In genomic region chr12:120236124-120236398, GRCh38 we compare ENCODE assay signal across 11 cellular contexts. TPM values are rescaled to one million over a fixed set of nuclear protein-coding genes. Genes with fewer than 3 reads are reported as not detected.
DNase-seq lines count a peak whose midpoint lies in the region; ATAC-seq, FAIRE-seq and TF ChIP-seq lines count a peak whose summit lies in the region.
"Had no signal": no experiment of that assay in that cellular context is flagged by ENCODE, and none has a peak within 500 bp of the region (broad histone marks: within the 10 kb centered on the region; RNA-seq: fewer than 3 reads in every experiment).

No MANE protein-coding gene starts in this region.

- no peaks in the 10 kb centered on the region for H3K36me3 ChIP-seq in H1 (ENCODE audit: control insufficient read depth in 2 of 4, insufficient read depth in 4 of 4, low read length in 3 of 4)
- peaks cover 8% of the 10 kb centered on the region for H3K36me3 ChIP-seq in neutrophil
- H3K36me3 ChIP-seq: WERI-Rb-1 had no signal

- H3K27ac ChIP-seq in H1 (ENCODE audit: low read depth, low read length) = no peak overlapping the region
- H3K27ac ChIP-seq in neutrophil = peak overlapping the region; percentile 98
- H3K27ac ChIP-seq: WERI-Rb-1 had no signal

- no peak overlapping the region for H3K56ac ChIP-seq in H1 (replicated peaks; ENCODE audit: insufficient read length, low read depth, low read length)

- H3K27me3 Mint-ChIP-seq in stimulated activated naive CD8-positive, alpha-beta T cell treated with anti-CD3 and anti-CD28 coated beads, Interleukin-15, amount 100 ng/mL, for 72 hours = no peaks in the 10 kb centered on the region

- no peak overlapping the region for H2BK120ac ChIP-seq in H1 (replicated peaks; ENCODE audit: low read depth, low read length)

- no peak overlapping the region for H3K4me3 Mint-ChIP-seq in stimulated activated naive CD8-positive, alpha-beta T cell treated with anti-CD3 and anti-CD28 coated beads, Interleukin-15, amount 100 ng/mL, for 72 hours

- H2BK20ac ChIP-seq in H1 (ENCODE audit: low read length) = no peak overlapping the region; the same call in 1 of the 2 replicates

- peak; percentile 2 for ATAC-seq in stimulated activated naive CD8-positive, alpha-beta T cell treated with anti-CD3 and anti-CD28 coated beads, Interleukin-15, Interleukin-2, amounts not matched to agents 100 U/mL and 50 U/mL, for 24 hours
- ATAC-seq in stimulated activated naive CD8-positive, alpha-beta T cell treated with anti-CD3 and anti-CD28 coated beads, Interleukin-15, amount 100 ng/mL, for 72 hours = no peak
- ATAC-seq in GM18868 (IDR thresholded peaks at IDR 0.05; ENCODE audit: unreplicated experiment) = no peak

- H3K4me1 ChIP-seq in H1 (replicated peaks in 1 of 4; ENCODE audit: control insufficient read depth in 3 of 4, insufficient read depth in 4 of 4, low read length in 3 of 4) = peaks cover 28 to 47% (median 30%) of the 10 kb centered on the region in 4 experiments
- H3K4me1 ChIP-seq in neutrophil (ENCODE audit: control insufficient read depth in 1 of 2, insufficient read depth in 1 of 2, low read depth in 1 of 2, low read length in 1 of 2) = peaks cover 99 to 100% of the 10 kb centered on the region in 2 experiments

- no peak for DNase-seq in stimulated activated naive CD8-positive, alpha-beta T cell treated with anti-CD3 and anti-CD28 coated beads, Interleukin-15, Interleukin-2, amounts not matched to agents 100 U/mL and 50 U/mL, for 24 hours
- no peak for DNase-seq in stimulated activated naive CD8-positive, alpha-beta T cell treated with anti-CD3 and anti-CD28 coated beads, Interleukin-15, amount 100 ng/mL, for 72 hours
- DNase-seq in H1 (ENCODE audit: low read depth in 1 of 2, low spot score in 2 of 2) (no peak), T1000 (lab: John Stamatoyannopoulos, UW) (no peak), superior temporal gyrus (ENCODE audit: extremely low spot score) (no peak), NCI-H1417 (lab: John Stamatoyannopoulos, UW) (no peak)
- DNase-seq: amniotic stem cell, WERI-Rb-1 had no signal

- TF ChIP-seq CTCF in H1 (IDR thresholded peaks at IDR 0.05; ENCODE audit: control extremely low read depth in 1 of 3, insufficient read depth in 1 of 3, low read depth in 1 of 3, low read length in 3 of 3) = no peak
- no peak for TF ChIP-seq CTCF in neutrophil (IDR thresholded peaks at IDR 0.05)

- POLR2A ChIA-PET in H1 (lab: Charles Lee; ENCODE audit: partially characterized antibody) = interaction anchor here (67.0 to 88.3 kb wide), 2 partner anchors 7 to 31 kb away, joined by 4270 read pairs; partner anchors contain the start of genes GCN1, PXN, RNU4-1 and RNU4-2

- CTCF ChIA-PET in H1 (lab: Charles Lee; ENCODE audit: partially characterized antibody) = interaction anchor here (0.7 to 34.8 kb wide), 12 partner anchors 11 to 356 kb away, joined by 3 to 930 read pairs (median 4); partner anchors contain the start of genes PXN, RPLP0 and SIRT4

- H3K9ac ChIP-seq in H1 (replicated peaks in 1 of 4; ENCODE audit: extremely low read depth in 1 of 4, low read depth in 3 of 4, low read length in 3 of 4) = no peak overlapping the region; a peak in 1 of 7 replicates

- H3K4me2 ChIP-seq in H1 (ENCODE audit: insufficient read depth in 1 of 2, low read depth in 2 of 2, low read length in 2 of 2) = no peak overlapping the region

- peak overlapping the region; percentile 73 for H2BK15ac ChIP-seq in H1 (ENCODE audit: low read length)

- peak overlapping the region; percentile 75; the same call in 1 of the 2 replicates for H3K18ac ChIP-seq in H1 (ENCODE audit: extremely low read depth, low read length)

- H3K23ac ChIP-seq in H1 (ENCODE audit: insufficient read length) = no peak overlapping the region

- H3K27me3 ChIP-seq in H1 (replicated peaks in 1 of 4; ENCODE audit: control insufficient read depth in 3 of 4, extremely low read depth in 1 of 4, insufficient read depth in 3 of 4, low read length in 3 of 4) (no peaks in the 10 kb centered on the region), neutrophil (no peaks in the 10 kb centered on the region)

- H3K4me3 ChIP-seq in H1 (ENCODE audit: extremely low read depth in 1 of 4, insufficient read depth in 2 of 4, low read depth in 3 of 4, low read length in 4 of 4) (no peak overlapping the region), neutrophil (ENCODE audit: low read depth in 1 of 2, low read length in 1 of 2) (peak overlapping the region; percentile 65 to 68)
- H3K4me3 ChIP-seq: GM12878 had no signal

- H3K9me3 Mint-ChIP-seq in stimulated activated naive CD8-positive, alpha-beta T cell treated with anti-CD3 and anti-CD28 coated beads, Interleukin-15, amount 100 ng/mL, for 72 hours = no peaks in the 10 kb centered on the region

- no peak overlapping the region for H2AFZ ChIP-seq in H1 (ENCODE audit: low read length)

- no peak for TF ChIP-seq EP300 in H1 (IDR thresholded peaks at IDR 0.05; ENCODE audit: borderline replicate concordance in 1 of 2, low read depth in 2 of 2, low read length in 2 of 2)

- H2BK5ac ChIP-seq in H1 (ENCODE audit: low read depth, low read length) = 0 out of 2 replicates have a peak overlapping the region, but pooled peaks have one; percentile 18

- no peak overlapping the region for H4K91ac ChIP-seq in H1 (replicated peaks; ENCODE audit: insufficient read length, low read length)

- 96% methylated on average over 3 of the region's 3 CpGs; no CpG with 5 or more reads in 1 of the 2 experiments for WGBS in H1 (ENCODE audit: extremely low coverage in 1 of 2, insufficient coverage in 1 of 2, insufficient read length in 1 of 2, insufficient replicate concordance in 2 of 2, low coverage in 1 of 2, low lambda C conversion rate in 2 of 2, missing lambda C conversion rate in 1 of 2), 2 experiments

- H4K5ac ChIP-seq in H1 (ENCODE audit: insufficient read length, low read depth, low read length) = no peak overlapping the region

- FAIRE-seq in H1 (lab: Jason Lieb, UNC) = no peak
- FAIRE-seq: GM12878 had no signal

- H3K27ac Mint-ChIP-seq in stimulated activated naive CD8-positive, alpha-beta T cell treated with anti-CD3 and anti-CD28 coated beads, Interleukin-15, amount 100 ng/mL, for 72 hours = peak overlapping the region in 1 of 2 donors; percentile 43

- H3K23me2 ChIP-seq in H1 (ENCODE audit: low read depth, low read length) = no peaks in the 10 kb centered on the region

- peaks cover 6 to 78% of the 10 kb centered on the region in 2 experiments; a peak in 3 of 4 replicates for H3K79me2 ChIP-seq in H1 (ENCODE audit: control insufficient read depth in 1 of 2, insufficient read depth in 2 of 2, low read length in 2 of 2)

- H3K4ac ChIP-seq in H1 (replicated peaks; ENCODE audit: insufficient read length, low read depth, low read length) = no peak overlapping the region

- peaks cover 76% of the 10 kb centered on the region for H3K4me1 Mint-ChIP-seq in stimulated activated naive CD8-positive, alpha-beta T cell treated with anti-CD3 and anti-CD28 coated beads, Interleukin-15, amount 100 ng/mL, for 72 hours

- no peak overlapping the region for H2AK5ac ChIP-seq in H1 (ENCODE audit: low read depth, low read length)

- TF ChIP-seq POLR2A in H1 (IDR thresholded peaks at IDR 0.05; ENCODE audit: control extremely low read depth in 1 of 2, low read depth in 2 of 2, low read length in 2 of 2) = no peak

- peak overlapping the region; percentile 75; the same call in 1 of the 2 replicates for H2BK12ac ChIP-seq in H1 (ENCODE audit: low read depth, low read length)

- H3K9me3 ChIP-seq in H1 (ENCODE audit: insufficient read depth in 2 of 2, low read depth in 1 of 2, low read length in 1 of 2) (no peaks in the 10 kb centered on the region), neutrophil (no peaks in the 10 kb centered on the region)

- H3K14ac ChIP-seq in H1 (ENCODE audit: insufficient read length) = no peak overlapping the region

- no peak overlapping the region for H4K8ac ChIP-seq in H1 (ENCODE audit: extremely low read depth, insufficient read depth, low read length)

- peaks cover 17% of the 10 kb centered on the region for H3K79me1 ChIP-seq in H1 (ENCODE audit: low read depth, low read length)

- TF ChIP-seq RAD21 in H1 (IDR thresholded peaks at IDR 0.05 in 1 of 2, conservative IDR thresholded peaks at IDR 0.05 in 1 of 2; ENCODE audit: low read depth in 2 of 2, low read length in 2 of 2) = no peak

- peaks cover 2 to 19% of the 10 kb centered on the region in 2 experiments for H4K20me1 ChIP-seq in H1 (replicated peaks in 1 of 2; ENCODE audit: control insufficient read depth in 1 of 2, insufficient read depth in 2 of 2, low read length in 2 of 2)

RNA-seq across cellular contexts. Expression of gene PXN, which starts 29.5 kb away (rescaled TPM):
- 105 and 109 TPM in 2 replicates for total RNA-seq in H1 (2021; fragmentation: NEBNext Ultra II Directional; extraction: Animal tissue kit (Norgen Biotek cat#: 25700))
- polyA plus RNA-seq in H1 (2011; rRNA removed) = 51.0 and 89.2 TPM in 2 replicates
- polyA plus RNA-seq in H1 (2011; cell fraction: cytosol; rRNA removed) = 29.0 TPM
- 80.4 TPM for polyA plus RNA-seq in H1 (2011; cell fraction: nucleus; rRNA removed)
- 58.2 to 73.1 TPM (median 70.3 TPM) in 4 replicates for polyA plus RNA-seq in H1 (2012, experiment 1 of 2)
- 83.1 TPM for polyA plus RNA-seq in H1 (2012, experiment 2 of 2)
- 88.7 TPM for polyA plus RNA-seq in H1 (2013, experiment 1 of 2)
- 91.0 TPM for polyA plus RNA-seq in H1 (2013, experiment 2 of 2)
- 45.0 and 62.0 TPM in 2 replicates for polyA minus RNA-seq in H1 (2011; rRNA and poly(A)+ RNA removed)
- polyA minus RNA-seq in H1 (2011; cell fraction: cytosol; rRNA and poly(A)+ RNA removed) = 30.5 TPM
- polyA minus RNA-seq in H1 (2011; cell fraction: nucleus; rRNA and poly(A)+ RNA removed) = 33.2 TPM

RNA-seq across cellular contexts. Expression of gene RPLP0, which starts 35.1 kb away (rescaled TPM):
- total RNA-seq in H1 (2021; fragmentation: NEBNext Ultra II Directional; extraction: Animal tissue kit (Norgen Biotek cat#: 25700)) = 2,987 and 3,029 TPM in 2 replicates
- polyA plus RNA-seq in H1 (2011; rRNA removed) = 8,838 and 10,765 TPM in 2 replicates
- polyA plus RNA-seq in H1 (2011; cell fraction: cytosol; rRNA removed) = 10,357 TPM
- polyA plus RNA-seq in H1 (2011; cell fraction: nucleus; rRNA removed) = 6,829 TPM
- polyA plus RNA-seq in H1 (2012, experiment 1 of 2) = 4,444 to 5,241 TPM (median 4,665 TPM) in 4 replicates
- 7,158 TPM for polyA plus RNA-seq in H1 (2012, experiment 2 of 2)
- polyA plus RNA-seq in H1 (2013, experiment 1 of 2) = 4,021 TPM
- polyA plus RNA-seq in H1 (2013, experiment 2 of 2) = 3,982 TPM
- 5,851 and 5,958 TPM in 2 replicates for polyA minus RNA-seq in H1 (2011; rRNA and poly(A)+ RNA removed)
- 2,113 TPM for polyA minus RNA-seq in H1 (2011; cell fraction: cytosol; rRNA and poly(A)+ RNA removed)
- polyA minus RNA-seq in H1 (2011; cell fraction: nucleus; rRNA and poly(A)+ RNA removed) = 1,976 TPM

RNA-seq across cellular contexts. Expression of gene GCN1, which starts 41.5 kb away (rescaled TPM):
- total RNA-seq in H1 (2021; fragmentation: NEBNext Ultra II Directional; extraction: Animal tissue kit (Norgen Biotek cat#: 25700)) = 133 and 137 TPM in 2 replicates
- polyA plus RNA-seq in H1 (2011; rRNA removed) = 61.4 and 73.1 TPM in 2 replicates
- 61.1 TPM for polyA plus RNA-seq in H1 (2011; cell fraction: cytosol; rRNA removed)
- polyA plus RNA-seq in H1 (2011; cell fraction: nucleus; rRNA removed) = 294 TPM
- polyA plus RNA-seq in H1 (2012, experiment 1 of 2) = 92.9 to 139 TPM (median 109 TPM) in 4 replicates
- 58.3 TPM for polyA plus RNA-seq in H1 (2012, experiment 2 of 2)
- polyA plus RNA-seq in H1 (2013, experiment 1 of 2) = 57.1 TPM
- 47.1 TPM for polyA plus RNA-seq in H1 (2013, experiment 2 of 2)
- polyA minus RNA-seq in H1 (2011; rRNA and poly(A)+ RNA removed) = 266 and 267 TPM in 2 replicates
- 106 TPM for polyA minus RNA-seq in H1 (2011; cell fraction: cytosol; rRNA and poly(A)+ RNA removed)
- polyA minus RNA-seq in H1 (2011; cell fraction: nucleus; rRNA and poly(A)+ RNA removed) = 194 TPM

RNA-seq across cellular contexts. Expression of gene RNU4-2, which starts 55.6 kb away (rescaled TPM):
- 1,112 and 1,388 TPM in 2 replicates for total RNA-seq in H1 (2021; fragmentation: NEBNext Ultra II Directional; extraction: Animal tissue kit (Norgen Biotek cat#: 25700))
- polyA plus RNA-seq in H1 (2011; rRNA removed) = under 0.01 TPM in 2 replicates
- under 0.01 TPM for polyA plus RNA-seq in H1 (2011; cell fraction: cytosol; rRNA removed)
- under 0.01 TPM for polyA plus RNA-seq in H1 (2011; cell fraction: nucleus; rRNA removed)
- polyA plus RNA-seq in H1 (2012, experiment 1 of 2) = 129 to 168 TPM in 2 of 4 replicates, not detected in the others
- polyA plus RNA-seq in H1 (2012, experiment 2 of 2) = not detected
- not detected for polyA plus RNA-seq in H1 (2013, experiment 1 of 2)
- not detected for polyA plus RNA-seq in H1 (2013, experiment 2 of 2)
- polyA minus RNA-seq in H1 (2011; rRNA and poly(A)+ RNA removed) = 15,221 and 27,096 TPM in 2 replicates
- 41,377 TPM for polyA minus RNA-seq in H1 (2011; cell fraction: cytosol; rRNA and poly(A)+ RNA removed)
- under 0.01 TPM for polyA minus RNA-seq in H1 (2011; cell fraction: nucleus; rRNA and poly(A)+ RNA removed)

RNA-seq across cellular contexts. Expression of gene RNU4-1, which starts 57.0 kb away (rescaled TPM):
- total RNA-seq in H1 (2021; fragmentation: NEBNext Ultra II Directional; extraction: Animal tissue kit (Norgen Biotek cat#: 25700)) = 1,424 and 1,786 TPM in 2 replicates
- under 0.01 TPM in 2 replicates for polyA plus RNA-seq in H1 (2011; rRNA removed)
- polyA plus RNA-seq in H1 (2011; cell fraction: cytosol; rRNA removed) = under 0.01 TPM
- polyA plus RNA-seq in H1 (2011; cell fraction: nucleus; rRNA removed) = under 0.01 TPM
- 269 to 479 TPM in 2 of 4 replicates, not detected in the others for polyA plus RNA-seq in H1 (2012, experiment 1 of 2)
- polyA plus RNA-seq in H1 (2012, experiment 2 of 2) = not detected
- not detected for polyA plus RNA-seq in H1 (2013, experiment 1 of 2)
- not detected for polyA plus RNA-seq in H1 (2013, experiment 2 of 2)
- 17,972 and 34,273 TPM in 2 replicates for polyA minus RNA-seq in H1 (2011; rRNA and poly(A)+ RNA removed)
- 67,273 TPM for polyA minus RNA-seq in H1 (2011; cell fraction: cytosol; rRNA and poly(A)+ RNA removed)
- polyA minus RNA-seq in H1 (2011; cell fraction: nucleus; rRNA and poly(A)+ RNA removed) = under 0.01 TPM

Comparison
In these comparisons a context has a peak if more than half of its experiments do, and no peak if none do; other contexts are left out.
1. H3K4me3 ChIP-seq: peak in neutrophil (2 of 2); none in H1 (0 of 4).